ENCODE assay signal across 34 cellular contexts in genomic region chr15:95581595-95581994, GRCh38.
"Had no signal": no experiment of that assay in that cellular context is flagged by ENCODE, and none has a peak within 500 bp of the region (broad histone marks: within the 10 kb centered on the region; RNA-seq: fewer than 3 reads in every experiment).

No MANE protein-coding gene starts in this region.

- H3K27ac ChIP-seq: KMS-11 had no signal

- H3K36me3 ChIP-seq: MG63 had no signal

- H3K4me3 ChIP-seq: MG63 had no signal

- H3K4me2 ChIP-seq: KMS-11 had no signal

- H3K27me3 ChIP-seq: MG63 had no signal

- H3K9me3 ChIP-seq: MG63 had no signal

- H3K9ac ChIP-seq: KMS-11 had no signal

- DNase-seq: Karpas-422, Kasumi-1, MG63, MM.1S, MV-4-11, NCI-H1048, NCI-H1092, NCI-H1092 treated with DMSO at 0.1 percent for 48 hours, NCI-H1105, NCI-H1105 treated with DMSO at 0.1 percent for 48 hours, NCI-H1417, NCI-H1417 treated with DMSO at 0.1 percent for 48 hours, NCI-H1436, NCI-H1436 treated with DMSO at 0.1 percent for 48 hours, NCI-H146, NCI-H1694, NCI-H1694 treated with DMSO at 0.1 percent for 48 hours, NCI-H187, NCI-H187 treated with DMSO at 0.1 percent for 48 hours, NCI-H1930, NCI-H2029, NCI-H2029 treated with DMSO at 0.1 percent for 48 hours, NCI-H2081, NCI-H2081 treated with DMSO at 0.1 percent for 48 hours, NCI-H2107, NCI-H2171, NCI-H2171 treated with DMSO at 0.1 percent for 48 hours, NCI-H2227 treated with DMSO at 0.1 percent for 48 hours, NCI-H226, NCI-H345, NCI-H446, NCI-H446 treated with DMSO at 0.1 percent for 48 hours, NCI-H510A had no signal
